Comparison of ENCODE assay signal across 1 cellular context in genomic region chr6:30727920-30728605, GRCh38.
A peak's percentile ranks its signal among the peaks of the same experiment; 100 is the strongest.
TF ChIP-seq lines count a peak whose summit lies in the region.

No MANE protein-coding gene starts in this region.

TF ChIP-seq in HEK293, 187 proteins besides CTCF, POLR2A, EP300 and RAD21 (continued from another document):
- no peak for TF ChIP-seq ZBTB11 (tag by site-specific recombination; conservative IDR thresholded peaks at IDR 0.05; ENCODE audit: low read depth)
- no peak for TF ChIP-seq ZNF704 (tag by site-specific recombination; IDR thresholded peaks at IDR 0.05)
- no peak for TF ChIP-seq ZNF513 (tag by site-specific recombination; IDR thresholded peaks at IDR 0.05)
- TF ChIP-seq SCRT2 (tag by site-specific recombination; IDR thresholded peaks at IDR 0.05) = peak; percentile 86
- no peak for TF ChIP-seq ZNF132 (tag by site-specific recombination; IDR thresholded peaks at IDR 0.05; ENCODE audit: borderline replicate concordance)
- TF ChIP-seq ZBTB17 (tag by site-specific recombination; IDR thresholded peaks at IDR 0.05) = no peak
- TF ChIP-seq ZNF660 (tag by site-specific recombination; IDR thresholded peaks at IDR 0.05) = no peak
- no peak for TF ChIP-seq YY1 (tag by site-specific recombination; IDR thresholded peaks at IDR 0.05)
- no peak for TF ChIP-seq ZSCAN18 (tag by site-specific recombination; IDR thresholded peaks at IDR 0.05)
- no peak for TF ChIP-seq ZNF830 (tag by site-specific recombination; IDR thresholded peaks at IDR 0.05; ENCODE audit: low read depth)
- TF ChIP-seq HOXD13 (CRISPR knock-in tag; IDR thresholded peaks at IDR 0.05; ENCODE audit: borderline replicate concordance) = no peak
- TF ChIP-seq ZNF239 (tag by site-specific recombination; IDR thresholded peaks at IDR 0.05) = no peak
- no peak for TF ChIP-seq ZFHX2 (tag by site-specific recombination; conservative IDR thresholded peaks at IDR 0.05)
- TF ChIP-seq ZNF433 (tag by site-specific recombination; IDR thresholded peaks at IDR 0.05; ENCODE audit: low read depth) = no peak
- no peak for TF ChIP-seq ZNF302 (tag by site-specific recombination; IDR thresholded peaks at IDR 0.05; ENCODE audit: low read depth)
- TF ChIP-seq GLI2 (tag by site-specific recombination; IDR thresholded peaks at IDR 0.05; ENCODE audit: borderline replicate concordance, low read depth) = no peak
- no peak for TF ChIP-seq ZNF785 (tag by site-specific recombination; IDR thresholded peaks at IDR 0.05)
- peak; percentile 90 for TF ChIP-seq PRDM10 (tag by site-specific recombination; IDR thresholded peaks at IDR 0.05)
- no peak for TF ChIP-seq ZNF223 (tag by site-specific recombination; IDR thresholded peaks at IDR 0.05)
- TF ChIP-seq ZNF600 (tag by site-specific recombination; IDR thresholded peaks at IDR 0.05) = 0 out of 2 replicates have a peak, but pooled peaks have one; percentile 13
- TF ChIP-seq ZNF677 (tag by site-specific recombination; IDR thresholded peaks at IDR 0.05) = no peak
- no peak for TF ChIP-seq ZNF416 (tag by site-specific recombination; IDR thresholded peaks at IDR 0.05)
- TF ChIP-seq ZNF623 (tag by site-specific recombination; IDR thresholded peaks at IDR 0.05) = no peak
- no peak for TF ChIP-seq ZSCAN5A (tag by site-specific recombination; IDR thresholded peaks at IDR 0.05)
- no peak for TF ChIP-seq ZNF274 (IDR thresholded peaks at IDR 0.05; ENCODE audit: low read length)
- TF ChIP-seq ZNF274 (tag by site-specific recombination; IDR thresholded peaks at IDR 0.05; ENCODE audit: borderline replicate concordance) = no peak
- no peak for TF ChIP-seq ZNF792 (tag by site-specific recombination; IDR thresholded peaks at IDR 0.05)
- no peak for TF ChIP-seq ZFP3 (tag by site-specific recombination; IDR thresholded peaks at IDR 0.05; ENCODE audit: low read depth)
- no peak for TF ChIP-seq ZNF747 (tag by site-specific recombination; IDR thresholded peaks at IDR 0.05)
- no peak for TF ChIP-seq ZNF211 (tag by site-specific recombination; IDR thresholded peaks at IDR 0.05; ENCODE audit: low read depth)
- TF ChIP-seq ZNF555 (tag by site-specific recombination; conservative IDR thresholded peaks at IDR 0.05) = no peak
- no peak for TF ChIP-seq ZNF501 (tag by site-specific recombination; IDR thresholded peaks at IDR 0.05)
- TF ChIP-seq ZNF777 (tag by site-specific recombination; IDR thresholded peaks at IDR 0.05; ENCODE audit: borderline replicate concordance) = no peak
- no peak for TF ChIP-seq ZFP69B (tag by site-specific recombination; IDR thresholded peaks at IDR 0.05)
- TF ChIP-seq GLIS2 (tag by site-specific recombination; IDR thresholded peaks at IDR 0.05) = no peak
- no peak for TF ChIP-seq AEBP2 (tag by site-specific recombination; IDR thresholded peaks at IDR 0.05; ENCODE audit: borderline replicate concordance)
